In the genomic region with DNA sequence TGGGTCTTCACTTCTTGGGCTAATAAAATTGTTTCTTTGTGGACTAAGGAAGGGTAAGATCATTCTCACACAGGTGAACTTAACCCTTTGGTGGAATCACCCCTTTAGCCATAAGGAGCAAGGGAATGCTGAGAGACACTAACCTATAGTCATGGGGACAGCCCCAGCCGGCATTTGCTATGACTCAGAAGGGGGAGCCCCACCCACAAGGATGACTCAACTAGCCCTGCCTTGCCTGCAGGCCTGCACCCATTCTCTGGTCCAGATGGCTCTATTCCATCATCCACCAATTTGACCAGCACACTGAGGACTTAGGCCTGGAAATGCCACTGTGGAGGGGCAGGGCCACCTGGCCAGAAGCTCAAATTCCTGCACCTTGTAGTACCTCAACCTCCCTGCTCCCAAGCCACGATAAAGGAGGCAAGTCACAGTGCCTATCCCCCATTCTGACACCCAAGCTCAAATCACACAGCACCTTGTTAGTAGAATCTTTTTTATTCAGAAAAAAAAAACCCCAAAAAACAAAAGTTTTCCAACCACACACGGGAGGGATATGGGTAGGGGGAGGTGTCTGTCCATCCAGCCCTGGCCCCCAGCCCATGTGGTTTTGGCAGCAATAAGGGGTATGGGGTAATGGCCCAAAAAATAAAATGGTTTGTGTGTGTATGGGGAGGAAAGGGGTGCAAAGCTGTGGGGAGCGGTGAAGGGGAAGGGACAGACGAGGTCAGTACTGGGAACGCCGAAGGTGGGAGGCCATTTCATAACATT, we compare ENCODE assay signal across 1 cellular context.
A peak's percentile ranks its signal among the peaks of the same experiment; 100 is the strongest.
TF ChIP-seq lines count a peak whose summit lies in the region.

No MANE protein-coding gene starts in this region.

TF ChIP-seq in K562, 482 proteins besides CTCF, POLR2A, EP300 and RAD21 (continued from another document and continues in another):
- no peak for TF ChIP-seq SFPQ (IDR thresholded peaks at IDR 0.05; ENCODE audit: low read depth, low read length)
- TF ChIP-seq PYGO2 (tag; IDR thresholded peaks at IDR 0.05) = no peak
- TF ChIP-seq JUN (IDR thresholded peaks at IDR 0.05; ENCODE audit: borderline replicate concordance, low read depth, low read length) = peak; percentile 93
- no peak for TF ChIP-seq JUN (CRISPR knock-in tag; IDR thresholded peaks at IDR 0.05; ENCODE audit: borderline replicate concordance)
- TF ChIP-seq SLC30A9 (CRISPR knock-in tag; IDR thresholded peaks at IDR 0.05) = no peak
- no peak for TF ChIP-seq SMAD2 (IDR thresholded peaks at IDR 0.05; ENCODE audit: low read depth, low read length)
- TF ChIP-seq CBX5 (IDR thresholded peaks at IDR 0.05; ENCODE audit: borderline replicate concordance, low read depth) = no peak
- TF ChIP-seq, protein P1, sequence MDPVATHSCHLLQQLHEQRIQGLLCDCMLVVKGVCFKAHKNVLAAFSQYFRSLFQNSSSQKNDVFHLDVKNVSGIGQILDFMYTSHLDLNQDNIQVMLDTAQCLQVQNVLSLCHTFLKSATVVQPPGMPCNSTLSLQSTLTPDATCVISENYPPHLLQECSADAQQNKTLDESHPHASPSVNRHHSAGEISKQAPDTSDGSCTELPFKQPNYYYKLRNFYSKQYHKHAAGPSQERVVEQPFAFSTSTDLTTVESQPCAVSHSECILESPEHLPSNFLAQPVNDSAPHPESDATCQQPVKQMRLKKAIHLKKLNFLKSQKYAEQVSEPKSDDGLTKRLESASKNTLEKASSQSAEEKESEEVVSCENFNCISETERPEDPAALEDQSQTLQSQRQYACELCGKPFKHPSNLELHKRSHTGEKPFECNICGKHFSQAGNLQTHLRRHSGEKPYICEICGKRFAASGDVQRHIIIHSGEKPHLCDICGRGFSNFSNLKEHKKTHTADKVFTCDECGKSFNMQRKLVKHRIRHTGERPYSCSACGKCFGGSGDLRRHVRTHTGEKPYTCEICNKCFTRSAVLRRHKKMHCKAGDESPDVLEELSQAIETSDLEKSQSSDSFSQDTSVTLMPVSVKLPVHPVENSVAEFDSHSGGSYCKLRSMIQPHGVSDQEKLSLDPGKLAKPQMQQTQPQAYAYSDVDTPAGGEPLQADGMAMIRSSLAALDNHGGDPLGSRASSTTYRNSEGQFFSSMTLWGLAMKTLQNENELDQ (CRISPR knock-in tag; IDR thresholded peaks at IDR 0.05; ENCODE audit: borderline replicate concordance) = no peak
- no peak for TF ChIP-seq FOXA1 (IDR thresholded peaks at IDR 0.05; ENCODE audit: borderline replicate concordance)
- no peak for TF ChIP-seq ARID4B (CRISPR knock-in tag; IDR thresholded peaks at IDR 0.05)
- peak; percentile 51; the same call in 1 of the 2 replicates for TF ChIP-seq MYNN (IDR thresholded peaks at IDR 0.05)
- no peak for TF ChIP-seq MYNN (CRISPR knock-in tag; IDR thresholded peaks at IDR 0.05)
- TF ChIP-seq MCM7 (IDR thresholded peaks at IDR 0.05) = no peak
- TF ChIP-seq POLR2AphosphoS5 (IDR thresholded peaks at IDR 0.05; ENCODE audit: control insufficient read depth, insufficient read depth, low read depth, low read length) = 0 out of 2 replicates have a peak, but pooled peaks have one; percentile 4
- TF ChIP-seq, protein P2, sequence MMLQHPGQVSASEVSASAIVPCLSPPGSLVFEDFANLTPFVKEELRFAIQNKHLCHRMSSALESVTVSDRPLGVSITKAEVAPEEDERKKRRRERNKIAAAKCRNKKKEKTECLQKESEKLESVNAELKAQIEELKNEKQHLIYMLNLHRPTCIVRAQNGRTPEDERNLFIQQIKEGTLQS (IDR thresholded peaks at IDR 0.05) = peak; percentile 96
- TF ChIP-seq, protein P2 (CRISPR knock-in tag; conservative IDR thresholded peaks at IDR 0.05) = 0 out of 2 replicates have a peak, but pooled peaks have one; percentile 62
- no peak for TF ChIP-seq ZSCAN29 (IDR thresholded peaks at IDR 0.05)
- TF ChIP-seq ZNF133 (CRISPR knock-in tag; IDR thresholded peaks at IDR 0.05) = no peak
- TF ChIP-seq, protein P3, sequence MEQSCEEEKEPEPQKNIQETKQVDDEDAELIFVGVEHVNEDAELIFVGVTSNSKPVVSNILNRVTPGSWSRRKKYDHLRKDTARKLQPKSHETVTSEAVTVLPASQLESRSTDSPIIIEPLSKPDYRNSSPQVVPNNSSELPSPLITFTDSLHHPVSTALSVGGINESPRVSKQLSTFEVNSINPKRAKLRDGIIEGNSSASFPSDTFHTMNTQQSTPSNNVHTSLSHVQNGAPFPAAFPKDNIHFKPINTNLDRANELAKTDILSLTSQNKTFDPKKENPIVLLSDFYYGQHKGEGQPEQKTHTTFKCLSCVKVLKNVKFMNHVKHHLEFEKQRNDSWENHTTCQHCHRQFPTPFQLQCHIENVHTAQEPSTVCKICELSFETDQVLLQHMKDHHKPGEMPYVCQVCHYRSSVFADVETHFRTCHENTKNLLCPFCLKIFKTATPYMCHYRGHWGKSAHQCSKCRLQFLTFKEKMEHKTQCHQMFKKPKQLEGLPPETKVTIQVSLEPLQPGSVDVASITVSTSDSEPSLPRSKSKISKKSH (CRISPR knock-in tag; IDR thresholded peaks at IDR 0.05) = no peak
- no peak for TF ChIP-seq LEF1 (IDR thresholded peaks at IDR 0.05)
- no peak for TF ChIP-seq ETV5 (CRISPR knock-in tag; IDR thresholded peaks at IDR 0.05; ENCODE audit: low read depth)
- no peak for TF ChIP-seq STAT5A (IDR thresholded peaks at IDR 0.05; ENCODE audit: borderline replicate concordance, low read length)
- no peak for TF ChIP-seq CHD7 (IDR thresholded peaks at IDR 0.05; ENCODE audit: low read depth, low read length)
- no peak for TF ChIP-seq PPARD (CRISPR knock-in tag; IDR thresholded peaks at IDR 0.05)
- TF ChIP-seq SREBF1 (IDR thresholded peaks at IDR 0.05; ENCODE audit: borderline replicate concordance, low read depth, low read length) = no peak
- no peak for TF ChIP-seq POLR2H (tag; IDR thresholded peaks at IDR 0.05; ENCODE audit: low read depth)
